In genomic region chr17:57337390-57337789, GRCh38 we compare ENCODE assay signal across 25 cellular contexts.
DNase-seq lines count a peak whose midpoint lies in the region; ATAC-seq and TF ChIP-seq lines count a peak whose summit lies in the region.
"Had no signal": no experiment of that assay in that cellular context is flagged by ENCODE, and none has a peak within 500 bp of the region (broad histone marks: within the 10 kb centered on the region; RNA-seq: fewer than 3 reads in every experiment).

No MANE protein-coding gene starts in this region.

- H3K27ac ChIP-seq in heart right ventricle (no peak overlapping the region), right atrium auricular region (no peak overlapping the region), WERI-Rb-1 (no peak overlapping the region), tibial nerve (no peak overlapping the region), esophagus squamous epithelium (no peak overlapping the region)
- H3K27ac ChIP-seq: parathyroid adenoma, SJSA1, testis had no signal

- H3K36me3 ChIP-seq in heart right ventricle: no peaks in the 10 kb centered on the region
- no peaks in the 10 kb centered on the region for H3K36me3 ChIP-seq in right atrium auricular region
- H3K36me3 ChIP-seq in WERI-Rb-1: peaks cover 39% of the 10 kb centered on the region
- no peaks in the 10 kb centered on the region for H3K36me3 ChIP-seq in tibial nerve
- no peaks in the 10 kb centered on the region for H3K36me3 ChIP-seq in esophagus squamous epithelium
- H3K36me3 ChIP-seq: MG63, SJSA1 had no signal

- no peak for TF ChIP-seq CTCF in heart right ventricle (IDR thresholded peaks at IDR 0.05)
- no peak for TF ChIP-seq CTCF in right atrium auricular region (IDR thresholded peaks at IDR 0.05)
- TF ChIP-seq CTCF in osteocyte (IDR thresholded peaks at IDR 0.05): no peak
- TF ChIP-seq CTCF in WERI-Rb-1 (IDR thresholded peaks at IDR 0.05; ENCODE audit: low read depth, low read length): no peak
- no peak for TF ChIP-seq CTCF in tibial nerve (IDR thresholded peaks at IDR 0.05)
- no peak for TF ChIP-seq CTCF in esophagus squamous epithelium (IDR thresholded peaks at IDR 0.05)

- H3K4me1 ChIP-seq in heart right ventricle (peaks cover 0 to 34% (median 27%) of the 10 kb centered on the region in 9 donors), right atrium auricular region (peaks cover 0 to 6% of the 10 kb centered on the region in 2 donors), tibial nerve (peaks cover 0 to 4% (median 2%) of the 10 kb centered on the region in 4 donors), esophagus squamous epithelium (no peaks in the 10 kb centered on the region)
- H3K4me1 ChIP-seq: SJSA1, testis had no signal

- H3K27ac Mint-ChIP-seq in osteocyte (ENCODE audit: unreplicated experiment): no peak overlapping the region
- H3K27ac Mint-ChIP-seq: CD4-positive, alpha-beta T cell; T-helper 1 cell treated with Interleukin-12 subunit alpha and Interleukin-12 subunit beta and Interleukin-4 antibody, amounts not matched to agents 30 μg/mL and 1 μg/mL, for 36 hours had no signal

- DNase-seq in heart right ventricle (peak; percentile 38 to 56), right atrium auricular region (ENCODE audit: low spot score) (no peak), NCI-H446 treated with DMSO at 0.1 percent for 48 hours (lab: John Stamatoyannopoulos, UW) (peak; percentile 46), cerebellum (ENCODE audit: low spot score) (peak; percentile 35), osteocyte (ENCODE audit: extremely low spot score, unreplicated experiment) (no peak), WERI-Rb-1 (no peak), tibial nerve (ENCODE audit: low spot score in 2 of 2) (no peak), esophagus squamous epithelium (lab: John Stamatoyannopoulos, UW) (no peak)
- DNase-seq: activated CD4-positive, alpha-beta T cell treated with anti-CD3 and anti-CD28 coated beads, Interleukin-2, amount 50 U/mL, for 4 hours; amniotic stem cell; CD4-positive, alpha-beta T cell; central memory CD4-positive, alpha-beta T cell; DMS53; effector memory CD4-positive, alpha-beta T cell; MG63; naive thymus-derived CD8-positive, alpha-beta T cell; NCI-H187; NCI-H524 treated with DMSO at 0.1 percent for 48 hours; PC-3; testis had no signal

- no peak for TF ChIP-seq EP300 in tibial nerve (IDR thresholded peaks at IDR 0.05)

- H3K4me3 ChIP-seq in heart right ventricle: no peak overlapping the region
- no peak overlapping the region for H3K4me3 ChIP-seq in right atrium auricular region
- no peak overlapping the region for H3K4me3 ChIP-seq in WERI-Rb-1 (ENCODE audit: low read depth, low read length)
- H3K4me3 ChIP-seq in tibial nerve: no peak overlapping the region
- no peak overlapping the region for H3K4me3 ChIP-seq in esophagus squamous epithelium
- H3K4me3 ChIP-seq: MG63, SJSA1, testis had no signal

- intact Hi-C loops in heart right ventricle (cut with DNase I): no loop called here
- intact Hi-C loops in esophagus squamous epithelium (cut with DNase I): no loop called here

- peaks cover 4% of the 10 kb centered on the region for H3K4me1 Mint-ChIP-seq in osteocyte (ENCODE audit: unreplicated experiment)

- H3K27me3 Mint-ChIP-seq in osteocyte (ENCODE audit: unreplicated experiment): no peaks in the 10 kb centered on the region
- H3K27me3 Mint-ChIP-seq: CD4-positive, alpha-beta T cell; IgD-negative memory B cell; naive thymus-derived CD8-positive, alpha-beta T cell; stimulated activated memory B cell treated with anti-CD40 and anti-IgM and Interleukin-4, amounts not matched to agents 10 μg/mL and 1 μg/mL and 100 μg/mL, for 72 hours had no signal

- no peaks in the 10 kb centered on the region for H3K9me3 Mint-ChIP-seq in osteocyte (ENCODE audit: unreplicated experiment)
- H3K9me3 Mint-ChIP-seq: CD4-positive, alpha-beta T cell; IgD-negative memory B cell; stimulated activated memory B cell treated with anti-CD40 and anti-IgM and Interleukin-4, amounts not matched to agents 10 μg/mL and 1 μg/mL and 100 μg/mL, for 72 hours; T-helper 1 cell treated with Interleukin-12 subunit alpha and Interleukin-12 subunit beta and Interleukin-4 antibody, amounts not matched to agents 30 μg/mL and 1 μg/mL, for 36 hours had no signal

- no peak overlapping the region for H3K4me3 Mint-ChIP-seq in osteocyte (ENCODE audit: unreplicated experiment)
- H3K4me3 Mint-ChIP-seq: CD4-positive, alpha-beta T cell; naive thymus-derived CD8-positive, alpha-beta T cell; T-helper 1 cell treated with Interleukin-12 subunit alpha and Interleukin-12 subunit beta and Interleukin-4 antibody, amounts not matched to agents 30 μg/mL and 1 μg/mL, for 36 hours had no signal

- H3K36me3 Mint-ChIP-seq in osteocyte (ENCODE audit: unreplicated experiment): peaks cover 4% of the 10 kb centered on the region

- peak in 6 of 8 donors; percentile 40 to 75 (median 62) for ATAC-seq in heart right ventricle
- ATAC-seq: naive thymus-derived CD8-positive, alpha-beta T cell; PC-3 had no signal

- TF ChIP-seq POLR2A in tibial nerve (IDR thresholded peaks at IDR 0.05): no peak
- TF ChIP-seq POLR2A in esophagus squamous epithelium (IDR thresholded peaks at IDR 0.05): no peak

- WGBS in heart right ventricle, 2 donors: 49 to 57% methylated on average over 12 of the region's 12 CpGs
- 74 to 82% methylated on average over 12 of the region's 12 CpGs for WGBS in tibial nerve, 2 donors
- WGBS in esophagus squamous epithelium, 2 donors: 57 to 85% methylated on average over 8 to 11 of the region's 12 CpGs

- H3K9me3 ChIP-seq in heart right ventricle (no peaks in the 10 kb centered on the region), right atrium auricular region (no peaks in the 10 kb centered on the region), WERI-Rb-1 (ENCODE audit: severe bottlenecking) (no peaks in the 10 kb centered on the region), tibial nerve (no peaks in the 10 kb centered on the region), esophagus squamous epithelium (no peaks in the 10 kb centered on the region)
- H3K9me3 ChIP-seq: MG63, SJSA1, testis had no signal

- H3K27me3 ChIP-seq in heart right ventricle (no peaks in the 10 kb centered on the region), right atrium auricular region (no peaks in the 10 kb centered on the region), WERI-Rb-1 (ENCODE audit: insufficient read depth, low read depth, severe bottlenecking) (no peaks in the 10 kb centered on the region), tibial nerve (no peaks in the 10 kb centered on the region), esophagus squamous epithelium (no peaks in the 10 kb centered on the region)
- H3K27me3 ChIP-seq: MG63, SJSA1, testis had no signal

Comparison
In these comparisons a context has a peak if more than half of its experiments do, and no peak if none do; other contexts are left out.
1. DNase-seq: peak in heart right ventricle (2 of 2), NCI-H446 treated with DMSO at 0.1 percent for 48 hours (single experiment) and cerebellum (single experiment); none in right atrium auricular region (single experiment), osteocyte (single experiment), WERI-Rb-1 (single experiment), tibial nerve (0 of 2) and esophagus squamous epithelium (single experiment).